20 cellular contexts compared by ENCODE assay signal in genomic region chr11:110022548-110022947, GRCh38.
A peak's percentile ranks its signal among the peaks of the same experiment; 100 is the strongest.
DNase-seq lines count a peak whose midpoint lies in the region; ATAC-seq and TF ChIP-seq lines count a peak whose summit lies in the region.
"Had no signal": no experiment of that assay in that cellular context is flagged by ENCODE, and none has a peak within 500 bp of the region (broad histone marks: within the 10 kb centered on the region; RNA-seq: fewer than 3 reads in every experiment).

No MANE protein-coding gene starts in this region.

- POLR2A ChIA-PET in HEK293T (lab: Yijun Ruan, JAX) = no interaction called here

- 75% methylated on average over 1 of the region's 1 CpG for WGBS in smooth muscle cell (ENCODE audit: low lambda C conversion rate)

- H3K4me2 ChIP-seq in fibroblast of lung (ENCODE audit: extremely low read depth, insufficient read depth, low read length) (no peak overlapping the region), smooth muscle cell (no peak overlapping the region)

- H4K20me1 ChIP-seq in fibroblast of lung (ENCODE audit: control insufficient read depth, extremely low read depth, insufficient read depth, low read length) (no peaks in the 10 kb centered on the region), smooth muscle cell (ENCODE audit: low read depth) (no peaks in the 10 kb centered on the region)

- H3K4me1 ChIP-seq in RWPE2 (ENCODE audit: insufficient read depth, poor library complexity, severe bottlenecking) = no peaks in the 10 kb centered on the region
- no peaks in the 10 kb centered on the region for H3K4me1 ChIP-seq in fibroblast of lung (ENCODE audit: control insufficient read depth, extremely low read depth, insufficient read depth, low read length)
- H3K4me1 ChIP-seq in smooth muscle cell (ENCODE audit: low read depth) = no peaks in the 10 kb centered on the region
- H3K4me1 ChIP-seq: upper lobe of left lung had no signal

- H3K4me3 ChIP-seq in RWPE2 (ENCODE audit: severe bottlenecking) (no peak overlapping the region), fibroblast of lung (replicated peaks in 1 of 4; ENCODE audit: control extremely low read depth in 1 of 4, insufficient read depth in 1 of 4, low read depth in 3 of 4, low read length in 4 of 4) (no peak overlapping the region), smooth muscle cell (no peak overlapping the region)
- H3K4me3 ChIP-seq: coronary artery, Peyer's patch, upper lobe of left lung had no signal

- H3K9ac ChIP-seq in fibroblast of lung (ENCODE audit: insufficient read depth, low read length) = no peak overlapping the region
- H3K9ac ChIP-seq in smooth muscle cell (ENCODE audit: low read depth) = no peak overlapping the region

- CTCF ChIA-PET in HEK293T (lab: Yijun Ruan, JAX) = interaction anchor here (0.6 kb wide), 1 partner anchor 1161 kb away, joined by 3 read pairs; no protein-coding TSS in a partner anchor

- no peaks in the 10 kb centered on the region for H3K27me3 ChIP-seq in RWPE2 (ENCODE audit: insufficient read depth, poor library complexity, severe bottlenecking)
- H3K27me3 ChIP-seq in fibroblast of lung (ENCODE audit: control insufficient read depth, insufficient read depth, low read length) = no peaks in the 10 kb centered on the region
- no peaks in the 10 kb centered on the region for H3K27me3 ChIP-seq in smooth muscle cell (ENCODE audit: low read depth)
- H3K27me3 ChIP-seq: Peyer's patch, upper lobe of left lung had no signal

- no peak overlapping the region for H3K27ac ChIP-seq in RWPE2 (ENCODE audit: poor library complexity, severe bottlenecking)
- no peak overlapping the region for H3K27ac ChIP-seq in fibroblast of lung (ENCODE audit: insufficient read depth, low read length)
- peak overlapping the region; percentile 75 for H3K27ac ChIP-seq in smooth muscle cell (ENCODE audit: low read depth)
- H3K27ac ChIP-seq: 22Rv1, coronary artery, Peyer's patch, upper lobe of left lung had no signal

- no peaks in the 10 kb centered on the region for H3F3A ChIP-seq in smooth muscle cell (ENCODE audit: low read depth)

- H3K36me3 ChIP-seq in RWPE2 (ENCODE audit: low read depth) (no peaks in the 10 kb centered on the region), fibroblast of lung (ENCODE audit: control insufficient read depth, insufficient read depth, low read length) (no peaks in the 10 kb centered on the region), smooth muscle cell (ENCODE audit: low read depth) (no peaks in the 10 kb centered on the region)
- H3K36me3 ChIP-seq: Peyer's patch, upper lobe of left lung had no signal

- H3K79me2 ChIP-seq in fibroblast of lung (ENCODE audit: control insufficient read depth, insufficient read depth, low read length) = no peaks in the 10 kb centered on the region
- H3K79me2 ChIP-seq in smooth muscle cell (ENCODE audit: low read depth) = no peaks in the 10 kb centered on the region

- peak; percentile 71 for ATAC-seq in RWPE2 (ENCODE audit: low read depth)
- ATAC-seq: activated CD4-positive, alpha-beta T cell treated with anti-CD3 and anti-CD28 coated beads for 36 hours; CD8-positive, alpha-beta T cell had no signal

- TF ChIP-seq CTCF in RWPE2 (IDR thresholded peaks at IDR 0.05; ENCODE audit: poor library complexity, severe bottlenecking) (no peak), fibroblast of lung (conservative IDR thresholded peaks at IDR 0.05 in 1 of 2, IDR thresholded peaks at IDR 0.05 in 1 of 2; ENCODE audit: low read depth in 1 of 2, low read length in 2 of 2) (no peak), smooth muscle cell (IDR thresholded peaks at IDR 0.05; ENCODE audit: borderline replicate concordance, insufficient read depth, poor library complexity, severe bottlenecking) (no peak), GM20000 (IDR thresholded peaks at IDR 0.05; ENCODE audit: extremely low read depth, missing control alignments) (no peak)

- H2AFZ ChIP-seq in fibroblast of lung (ENCODE audit: low read length) (no peak overlapping the region), smooth muscle cell (ENCODE audit: low read depth) (peak overlapping the region; percentile 80)

- peak; percentile 50 for DNase-seq in NCI-H2171 treated with DMSO at 0.1 percent for 48 hours (lab: John Stamatoyannopoulos, UW)
- DNase-seq in NCI-H2171 (lab: John Stamatoyannopoulos, UW) = no peak
- no peak for DNase-seq in RWPE2 (ENCODE audit: low spot score)
- peak; percentile 8 to 14 for DNase-seq in fibroblast of lung (ENCODE audit: low read depth in 2 of 2)
- DNase-seq in smooth muscle cell (lab: John Stamatoyannopoulos, UW; ENCODE audit: unreplicated experiment) = no peak
- no peak for DNase-seq in HEK293T (ENCODE audit: extremely low spot score)
- DNase-seq in GM20000 (ENCODE audit: low spot score) = no peak
- DNase-seq in stimulated activated CD4-positive, alpha-beta T cell treated with anti-CD3 and anti-CD28 coated beads, Interleukin-2, amount 100 ng/mL, for 48 hours = no peak
- DNase-seq: activated CD4-positive, alpha-beta T cell treated with anti-CD3 and anti-CD28 coated beads for 36 hours; aorta; CD8-positive, alpha-beta T cell; DND-41; MV-4-11; NCI-H2029 treated with DMSO at 0.1 percent for 48 hours; Peyer's patch; retina; stimulated activated CD4-positive, alpha-beta T cell treated with anti-CD3 and anti-CD28 coated beads, Interleukin-15, amount 100 ng/mL, for 24 hours had no signal

- no peaks in the 10 kb centered on the region for H3K9me3 ChIP-seq in RWPE2 (ENCODE audit: severe bottlenecking)
- no peaks in the 10 kb centered on the region for H3K9me3 ChIP-seq in fibroblast of lung (ENCODE audit: control insufficient read depth, insufficient read depth, low read depth, low read length)
- no peaks in the 10 kb centered on the region for H3K9me3 ChIP-seq in smooth muscle cell (replicated peaks; ENCODE audit: low read depth)
- H3K9me3 ChIP-seq: Peyer's patch, upper lobe of left lung had no signal

TF ChIP-seq in HEK293T, 16 proteins besides CTCF, POLR2A, EP300 and RAD21:
- TF ChIP-seq FOXM1 (IDR thresholded peaks at IDR 0.05; ENCODE audit: borderline replicate concordance) = no peak
- TF ChIP-seq NFRKB (IDR thresholded peaks at IDR 0.05) = no peak
- no peak for TF ChIP-seq BHLHE40 (IDR thresholded peaks at IDR 0.05; ENCODE audit: borderline replicate concordance)
- no peak for TF ChIP-seq LEF1 (IDR thresholded peaks at IDR 0.05; ENCODE audit: borderline replicate concordance)
- TF ChIP-seq ZNF384 (IDR thresholded peaks at IDR 0.05) = no peak
- TF ChIP-seq ARNT (IDR thresholded peaks at IDR 0.05) = no peak
- TF ChIP-seq SP1 (IDR thresholded peaks at IDR 0.05) = no peak
- no peak for TF ChIP-seq ELF4 (IDR thresholded peaks at IDR 0.05)
- no peak for TF ChIP-seq FOXA1 (IDR thresholded peaks at IDR 0.05)
- no peak for TF ChIP-seq TARDBP (IDR thresholded peaks at IDR 0.05)
- no peak for TF ChIP-seq L3MBTL2 (conservative IDR thresholded peaks at IDR 0.05)
- no peak for TF ChIP-seq HDGF (IDR thresholded peaks at IDR 0.05; ENCODE audit: borderline replicate concordance)
- no peak for TF ChIP-seq SUZ12 (IDR thresholded peaks at IDR 0.05)
- no peak for TF ChIP-seq CTBP1 (IDR thresholded peaks at IDR 0.05; ENCODE audit: borderline replicate concordance)
- TF ChIP-seq FOXK2 (IDR thresholded peaks at IDR 0.05) = no peak
- TF ChIP-seq PKNOX1 (IDR thresholded peaks at IDR 0.05) = no peak

Comparison
In these comparisons a context has a peak if more than half of its experiments do, and no peak if none do; other contexts are left out.
1. DNase-seq: peak in NCI-H2171 treated with DMSO at 0.1 percent for 48 hours (single experiment) and fibroblast of lung (2 of 2); none in NCI-H2171 (single experiment), RWPE2 (single experiment), smooth muscle cell (single experiment), HEK293T (single experiment), GM20000 (single experiment) and stimulated activated CD4-positive, alpha-beta T cell treated with anti-CD3 and anti-CD28 coated beads, Interleukin-2, amount 100 ng/mL, for 48 hours (0 of 2).